ENCODE assay signal across 11 cellular contexts in the genomic region with DNA sequence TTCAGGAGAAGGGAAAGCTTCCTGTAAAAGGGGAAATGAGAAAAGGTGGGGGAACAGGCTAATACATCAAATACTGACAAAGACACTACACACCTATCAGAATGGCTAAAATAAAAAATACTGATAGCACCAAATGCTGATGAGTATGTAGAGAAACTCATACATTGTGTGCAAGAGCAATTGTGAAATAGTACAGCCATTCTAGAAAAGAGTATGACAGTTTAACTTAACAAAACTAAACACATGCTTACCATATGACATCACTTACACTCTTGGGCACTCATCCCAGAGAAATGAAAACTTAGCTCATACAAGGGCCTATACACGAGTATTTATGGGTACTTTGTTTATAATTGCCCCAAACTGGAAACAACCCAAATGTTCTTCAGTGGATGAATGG. TPM values are rescaled to one million over a fixed set of nuclear protein-coding genes. Genes with fewer than 3 reads are reported as not detected.
A peak's percentile ranks its signal among the peaks of the same experiment; 100 is the strongest.
DNase-seq lines count a peak whose midpoint lies in the region; ATAC-seq and TF ChIP-seq lines count a peak whose summit lies in the region.
"Had no signal": no experiment of that assay in that cellular context is flagged by ENCODE, and none has a peak within 500 bp of the region (broad histone marks: within the 10 kb centered on the region; RNA-seq: fewer than 3 reads in every experiment).

No MANE protein-coding gene starts in this region.

- TF ChIP-seq CTCF in cardiac fibroblast (IDR thresholded peaks at IDR 0.05; ENCODE audit: low read depth, low read length) (no peak), omental fat pad (IDR thresholded peaks at IDR 0.05) (no peak)

- peak; percentile 36 for DNase-seq in AG08396 (ENCODE audit: low spot score)
- DNase-seq in HT1080 (ENCODE audit: low read depth): peak; percentile 33
- DNase-seq in cardiac fibroblast (ENCODE audit: low read depth in 2 of 2): peak; percentile 70 to 89
- peak; percentile 91 for DNase-seq in iris pigment epithelial cell (ENCODE audit: low read depth)
- DNase-seq in omental fat pad (ENCODE audit: low spot score): no peak
- DNase-seq in DMS153 (lab: John Stamatoyannopoulos, UW): no peak
- DNase-seq in NCI-H187 (lab: John Stamatoyannopoulos, UW): no peak
- DNase-seq: activated naive CD8-positive, alpha-beta T cell treated with anti-CD3 and anti-CD28 coated beads, Interleukin-2, amount 10 ng/mL, durations not matched to agents 7 days and 5 days; CD8-positive, alpha-beta T cell; NCI-H2029 had no signal

- ATAC-seq in GM18502 (IDR thresholded peaks at IDR 0.05; ENCODE audit: poor library complexity, unreplicated experiment): no peak
- ATAC-seq in omental fat pad (ENCODE audit: low FRiP score): no peak
- ATAC-seq: CD8-positive, alpha-beta T cell had no signal

- no peak overlapping the region for H3K4me3 ChIP-seq in cardiac fibroblast (replicated peaks in 1 of 2; ENCODE audit: low read depth in 2 of 2, low read length in 2 of 2)

RNA-seq across cellular contexts. Expression of a gene that starts 53.4 kb away (rescaled TPM):
- total RNA-seq in HT1080 (2014; rRNA removed; shearing (Covaris generic)): 69.5 and 76.7 TPM in 2 replicates
- 27.9 and 34.0 TPM in 2 replicates for polyA plus RNA-seq in HT1080 (2015; cell fraction: cytosol; rRNA removed)
- 171 and 185 TPM in 2 replicates for polyA plus RNA-seq in HT1080 (2015; cell fraction: nucleus; rRNA removed)
- 100 to 1,000 TPM; 112 to 264 (median 128) TPM for total RNA-seq in omental fat pad

Comparison
In these comparisons a context has a peak if more than half of its experiments do, and no peak if none do; other contexts are left out.
1. DNase-seq: peak in AG08396 (single experiment), HT1080 (single experiment), cardiac fibroblast (2 of 2) and iris pigment epithelial cell (single experiment); none in omental fat pad (single experiment), DMS153 (single experiment) and NCI-H187 (0 of 2).